In genomic region chr11:78459738-78460137, GRCh38 we compare ENCODE assay signal across 28 cellular contexts.
"Had no signal": no experiment of that assay in that cellular context is flagged by ENCODE, and none has a peak within 500 bp of the region (broad histone marks: within the 10 kb centered on the region; RNA-seq: fewer than 3 reads in every experiment).

No MANE protein-coding gene starts in this region.

- H3K27me3 ChIP-seq: esophagus squamous epithelium, heart right ventricle, sigmoid colon, testis, tibial artery had no signal

- H3K4me1 ChIP-seq: esophagus squamous epithelium, heart right ventricle, psoas muscle, sigmoid colon, testis, tibial artery had no signal

- DNase-seq: effector CD8-positive, alpha-beta T cell; endodermal cell; erythroblast; esophagus squamous epithelium; foreskin melanocyte; glutamatergic neuron; heart right ventricle; hippocampal formation; mesenchymal stem cell; midbrain; naive thymus-derived CD8-positive, alpha-beta T cell; nephron progenitor cell; nucleus accumbens; psoas muscle; right cardiac atrium; sigmoid colon; stimulated activated CD4-positive, alpha-beta T cell treated with anti-CD3 and anti-CD28 coated beads, Interleukin-2, amount 100 ng/mL, for 24 hours; stimulated activated CD4-positive, alpha-beta T cell treated with anti-CD3 and anti-CD28 coated beads, Interleukin-4, amount 100 ng/mL, for 24 hours; stimulated activated naive CD8-positive, alpha-beta T cell treated with anti-CD3 and anti-CD28 coated beads, Interleukin-15, Interleukin-2, amounts not matched to agents 100 U/mL and 50 U/mL, for 24 hours; substantia nigra; testis; tibial artery had no signal

- H3K9me3 Mint-ChIP-seq: endodermal cell; naive thymus-derived CD8-positive, alpha-beta T cell; nephron progenitor cell; stimulated activated effector memory CD8-positive, alpha-beta T cell treated with anti-CD3 and anti-CD28 coated beads, Interleukin-12 subunit alpha, Interleukin-12 subunit beta, amount 100 ng/mL, for 72 hours; type B pancreatic cell had no signal

- H3K27ac ChIP-seq: esophagus squamous epithelium, heart right ventricle, psoas muscle, sigmoid colon, testis, tibial artery had no signal

- H3K4me3 Mint-ChIP-seq: endodermal cell; naive thymus-derived CD8-positive, alpha-beta T cell; nephron progenitor cell; stimulated activated effector memory CD8-positive, alpha-beta T cell treated with anti-CD3 and anti-CD28 coated beads, Interleukin-12 subunit alpha, Interleukin-12 subunit beta, amount 100 ng/mL, for 72 hours; type B pancreatic cell had no signal

- H3K4me1 Mint-ChIP-seq: endodermal cell had no signal

- H3K9me3 ChIP-seq: esophagus squamous epithelium, heart right ventricle, psoas muscle, sigmoid colon, testis, tibial artery had no signal

- H3K4me3 ChIP-seq: esophagus squamous epithelium, heart right ventricle, lung, psoas muscle, sigmoid colon, testis, tibial artery had no signal

- H3K27me3 Mint-ChIP-seq: naive thymus-derived CD8-positive, alpha-beta T cell; type B pancreatic cell had no signal

- FAIRE-seq: colon, keratinocyte had no signal

- H3K27ac Mint-ChIP-seq: nephron progenitor cell; stimulated activated effector memory CD8-positive, alpha-beta T cell treated with anti-CD3 and anti-CD28 coated beads, Interleukin-12 subunit alpha, Interleukin-12 subunit beta, amount 100 ng/mL, for 72 hours; type B pancreatic cell had no signal

- ATAC-seq: heart right ventricle; left lobe of liver; naive thymus-derived CD8-positive, alpha-beta T cell; psoas muscle; right cardiac atrium; stimulated activated effector memory CD8-positive, alpha-beta T cell treated with anti-CD3 and anti-CD28 coated beads, Interleukin-12 subunit alpha, Interleukin-12 subunit beta, amount 100 ng/mL, for 72 hours; stimulated activated naive CD8-positive, alpha-beta T cell treated with anti-CD3 and anti-CD28 coated beads, Interleukin-15, Interleukin-2, amounts not matched to agents 100 U/mL and 50 U/mL, for 24 hours had no signal
